In the genomic region with DNA sequence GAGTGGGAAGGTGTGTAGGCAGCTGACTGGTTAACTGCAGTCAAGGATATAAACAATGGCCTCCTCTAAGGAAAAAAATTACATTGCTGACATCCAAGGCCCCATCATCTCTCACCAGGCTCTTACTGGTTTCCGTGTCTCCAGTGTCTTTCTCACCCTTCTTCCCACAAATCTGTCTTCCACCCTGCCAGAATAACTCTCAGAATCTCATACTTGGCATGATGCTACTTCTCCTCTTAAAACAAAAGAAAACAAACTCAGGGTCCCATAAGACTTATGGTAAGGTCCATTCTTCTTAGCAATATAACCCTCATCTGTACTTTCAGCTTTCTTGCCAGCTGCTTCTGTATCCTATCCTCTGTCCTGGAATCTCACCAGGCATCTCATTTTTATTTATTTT, we compare ENCODE assay signal across 23 cellular contexts.
DNase-seq lines count a peak whose midpoint lies in the region; ATAC-seq, FAIRE-seq and TF ChIP-seq lines count a peak whose summit lies in the region.
"Had no signal": no experiment of that assay in that cellular context is flagged by ENCODE, and none has a peak within 500 bp of the region (broad histone marks: within the 10 kb centered on the region; RNA-seq: fewer than 3 reads in every experiment).

No MANE protein-coding gene starts in this region.

- no peak overlapping the region for H3K56ac ChIP-seq in H1 (replicated peaks; ENCODE audit: insufficient read length, low read depth, low read length)

- no peak overlapping the region for H4K8ac ChIP-seq in H1 (ENCODE audit: extremely low read depth, insufficient read depth, low read length)

- no peak overlapping the region for H3K4me3 ChIP-seq in H1 (ENCODE audit: extremely low read depth in 1 of 4, insufficient read depth in 2 of 4, low read depth in 3 of 4, low read length in 4 of 4)
- H3K4me3 ChIP-seq in adrenal gland, result no peak overlapping the region
- H3K4me3 ChIP-seq: A549, Peyer's patch, transverse colon had no signal

- no peak overlapping the region for H2BK15ac ChIP-seq in H1 (ENCODE audit: low read length)

- no peak overlapping the region for H4K91ac ChIP-seq in H1 (replicated peaks; ENCODE audit: insufficient read length, low read length)

- TF ChIP-seq EP300 in H1 (IDR thresholded peaks at IDR 0.05; ENCODE audit: borderline replicate concordance in 1 of 2, low read depth in 2 of 2, low read length in 2 of 2), result no peak

- TF ChIP-seq POLR2A in H1 (IDR thresholded peaks at IDR 0.05; ENCODE audit: control extremely low read depth in 1 of 2, low read depth in 2 of 2, low read length in 2 of 2) (no peak), adrenal gland (IDR thresholded peaks at IDR 0.05) (no peak)

- no peaks in the 10 kb centered on the region for H3K36me3 ChIP-seq in H1 (ENCODE audit: control insufficient read depth in 2 of 4, insufficient read depth in 4 of 4, low read length in 3 of 4)
- H3K36me3 ChIP-seq in adrenal gland (replicated peaks in 1 of 2), result no peaks in the 10 kb centered on the region
- H3K36me3 ChIP-seq: Peyer's patch, transverse colon had no signal

- H2BK20ac ChIP-seq in H1 (ENCODE audit: low read length), result no peak overlapping the region

- no peak overlapping the region for H2BK12ac ChIP-seq in H1 (ENCODE audit: low read depth, low read length)

- no peak for DNase-seq in activated CD4-positive, alpha-beta memory T cell treated with anti-CD3 and anti-CD28 coated beads for 36 hours
- DNase-seq in activated CD4-positive, alpha-beta memory T cell treated with anti-CD3 and anti-CD28 coated beads, Interleukin-2, amount 10 ng/mL, durations not matched to agents 7 days and 5 days, result no peak
- no peak for DNase-seq in CD4-positive, alpha-beta T cell
- DNase-seq in H1 (ENCODE audit: low read depth in 1 of 2, low spot score in 2 of 2) (no peak), osteocyte (ENCODE audit: extremely low spot score, unreplicated experiment) (no peak), adrenal gland (no peak), KBM-7 (no peak), NCI-H2171 (lab: John Stamatoyannopoulos, UW) (no peak)
- DNase-seq: activated naive CD8-positive, alpha-beta T cell treated with anti-CD3 and anti-CD28 coated beads, Interleukin-2, amount 10 ng/mL, durations not matched to agents 7 days and 5 days; AML-193; central memory CD4-positive, alpha-beta T cell; dermis blood vessel endothelial cell; mesendoderm; NCI-H1092 treated with DMSO at 0.1 percent for 48 hours; NCI-H187 treated with DMSO at 0.1 percent for 48 hours; NCI-H526; occipital lobe; Peyer's patch; SIG-M5; transverse colon had no signal

- no peak overlapping the region for H2AFZ ChIP-seq in H1 (ENCODE audit: low read length)

- TF ChIP-seq CTCF in CD4-positive, alpha-beta T cell (IDR thresholded peaks at IDR 0.05), result no peak
- TF ChIP-seq CTCF in H1 (IDR thresholded peaks at IDR 0.05; ENCODE audit: control extremely low read depth in 1 of 3, insufficient read depth in 1 of 3, low read depth in 1 of 3, low read length in 3 of 3) (no peak), osteocyte (IDR thresholded peaks at IDR 0.05) (no peak), adrenal gland (IDR thresholded peaks at IDR 0.05) (no peak)

- FAIRE-seq in H1 (lab: Jason Lieb, UNC), result no peak
- FAIRE-seq: A549, H54 had no signal

- no peak overlapping the region for H3K4me3 Mint-ChIP-seq in activated CD4-positive, alpha-beta memory T cell treated with anti-CD3 and anti-CD28 coated beads for 36 hours
- H3K4me3 Mint-ChIP-seq in activated CD4-positive, alpha-beta memory T cell treated with anti-CD3 and anti-CD28 coated beads, Interleukin-2, amount 10 ng/mL, durations not matched to agents 7 days and 5 days, result no peak overlapping the region
- no peak overlapping the region for H3K4me3 Mint-ChIP-seq in CD4-positive, alpha-beta T cell
- no peak overlapping the region for H3K4me3 Mint-ChIP-seq in osteocyte (ENCODE audit: unreplicated experiment)
- H3K4me3 Mint-ChIP-seq: activated naive CD8-positive, alpha-beta T cell treated with anti-CD3 and anti-CD28 coated beads, Interleukin-2, amount 10 ng/mL, durations not matched to agents 7 days and 5 days had no signal

- CTCF ChIA-PET in activated CD4-positive, alpha-beta memory T cell treated with anti-CD3 and anti-CD28 coated beads for 36 hours (lab: Charles Lee), result interaction anchor here (1.5 kb wide), 1 partner anchor 47 kb away, joined by 4 read pairs; no protein-coding TSS in a partner anchor
- CTCF ChIA-PET in activated CD4-positive, alpha-beta memory T cell treated with anti-CD3 and anti-CD28 coated beads, Interleukin-2, amount 10 ng/mL, durations not matched to agents 7 days and 5 days (lab: Charles Lee), result no interaction called here
- CTCF ChIA-PET in CD4-positive, alpha-beta T cell (lab: Charles Lee), result no interaction called here
- CTCF ChIA-PET in H1 (lab: Charles Lee; ENCODE audit: partially characterized antibody), result interaction anchor here (1.2 kb wide), 1 partner anchor 76 kb away, joined by 3 read pairs; no protein-coding TSS in a partner anchor

- no peak for TF ChIP-seq RAD21 in H1 (IDR thresholded peaks at IDR 0.05 in 1 of 2, conservative IDR thresholded peaks at IDR 0.05 in 1 of 2; ENCODE audit: low read depth in 2 of 2, low read length in 2 of 2)

- no peak for ATAC-seq in CD4-positive, alpha-beta T cell (ENCODE audit: poor library complexity)
- ATAC-seq: A549, left lobe of liver had no signal

- H3K79me1 ChIP-seq in H1 (ENCODE audit: low read depth, low read length), result no peaks in the 10 kb centered on the region; the same call in 1 of the 2 replicates

- no peak overlapping the region for H2BK120ac ChIP-seq in H1 (replicated peaks; ENCODE audit: low read depth, low read length)

- no peaks in the 10 kb centered on the region for H3K27me3 ChIP-seq in CD4-positive, alpha-beta T cell (ENCODE audit: control insufficient read depth, insufficient read depth, low read length)
- H3K27me3 ChIP-seq in H1 (replicated peaks in 1 of 4; ENCODE audit: control insufficient read depth in 3 of 4, extremely low read depth in 1 of 4, insufficient read depth in 3 of 4, low read length in 3 of 4) (no peaks in the 10 kb centered on the region), adrenal gland (no peaks in the 10 kb centered on the region)
- H3K27me3 ChIP-seq: Peyer's patch, transverse colon had no signal

- no peak overlapping the region for H3K9ac ChIP-seq in H1 (replicated peaks in 1 of 4; ENCODE audit: extremely low read depth in 1 of 4, low read depth in 3 of 4, low read length in 3 of 4)

- H3K27me3 Mint-ChIP-seq in activated CD4-positive, alpha-beta memory T cell treated with anti-CD3 and anti-CD28 coated beads for 36 hours, result no peaks in the 10 kb centered on the region
- no peaks in the 10 kb centered on the region for H3K27me3 Mint-ChIP-seq in activated CD4-positive, alpha-beta memory T cell treated with anti-CD3 and anti-CD28 coated beads, Interleukin-2, amount 10 ng/mL, durations not matched to agents 7 days and 5 days
- H3K27me3 Mint-ChIP-seq in CD4-positive, alpha-beta T cell, result no peaks in the 10 kb centered on the region
- H3K27me3 Mint-ChIP-seq in osteocyte (ENCODE audit: unreplicated experiment), result no peaks in the 10 kb centered on the region
- H3K27me3 Mint-ChIP-seq: activated naive CD8-positive, alpha-beta T cell treated with anti-CD3 and anti-CD28 coated beads, Interleukin-2, amount 10 ng/mL, durations not matched to agents 7 days and 5 days had no signal

- H2AK5ac ChIP-seq in H1 (ENCODE audit: low read depth, low read length), result no peak overlapping the region

- no peak overlapping the region for H3K4ac ChIP-seq in H1 (replicated peaks; ENCODE audit: insufficient read length, low read depth, low read length)

- WGBS in H1 (ENCODE audit: extremely low coverage in 1 of 2, insufficient coverage in 1 of 2, insufficient read length in 1 of 2, insufficient replicate concordance in 2 of 2, low coverage in 1 of 2, low lambda C conversion rate in 2 of 2, missing lambda C conversion rate in 1 of 2), 2 experiments, result 69% methylated on average over 1 of the region's 1 CpG; no CpG with 5 or more reads in 1 of the 2 experiments
- 55 to 75% (median 69%) methylated on average over 1 of the region's 1 CpG for WGBS in adrenal gland, 4 donors

- peaks cover 25% of the 10 kb centered on the region for H3K36me3 Mint-ChIP-seq in activated CD4-positive, alpha-beta memory T cell treated with anti-CD3 and anti-CD28 coated beads for 36 hours
- H3K36me3 Mint-ChIP-seq in activated CD4-positive, alpha-beta memory T cell treated with anti-CD3 and anti-CD28 coated beads, Interleukin-2, amount 10 ng/mL, durations not matched to agents 7 days and 5 days (ENCODE audit: low read depth), result peaks cover 43% of the 10 kb centered on the region
- peaks cover 40% of the 10 kb centered on the region for H3K36me3 Mint-ChIP-seq in CD4-positive, alpha-beta T cell (ENCODE audit: low read depth)
- H3K36me3 Mint-ChIP-seq in osteocyte (ENCODE audit: unreplicated experiment), result peaks cover 4% of the 10 kb centered on the region

- peak overlapping the region; percentile 48; the same call in 1 of the 2 replicates for H3K18ac ChIP-seq in H1 (ENCODE audit: extremely low read depth, low read length)

- H3K27ac ChIP-seq in CD4-positive, alpha-beta T cell (ENCODE audit: low read depth, low read length), result no peak overlapping the region
- H3K27ac ChIP-seq in H1 (ENCODE audit: low read depth, low read length) (no peak overlapping the region), adrenal gland (no peak overlapping the region)
- H3K27ac ChIP-seq: A549, Peyer's patch, transverse colon had no signal

- H3K23me2 ChIP-seq in H1 (ENCODE audit: low read depth, low read length), result no peaks in the 10 kb centered on the region; the same call in 1 of the 2 replicates

- no peaks in the 10 kb centered on the region for H4K20me1 ChIP-seq in H1 (replicated peaks in 1 of 2; ENCODE audit: control insufficient read depth in 1 of 2, insufficient read depth in 2 of 2, low read length in 2 of 2)

- POLR2A ChIA-PET in activated CD4-positive, alpha-beta memory T cell treated with anti-CD3 and anti-CD28 coated beads for 36 hours (lab: Charles Lee), result no interaction called here
- POLR2A ChIA-PET in activated CD4-positive, alpha-beta memory T cell treated with anti-CD3 and anti-CD28 coated beads, Interleukin-2, amount 10 ng/mL, durations not matched to agents 7 days and 5 days (lab: Charles Lee), result no interaction called here
- POLR2A ChIA-PET in CD4-positive, alpha-beta T cell (lab: Charles Lee), result no interaction called here
- POLR2A ChIA-PET in H1 (lab: Charles Lee; ENCODE audit: partially characterized antibody), result no interaction called here

- H3K14ac ChIP-seq in H1 (ENCODE audit: insufficient read length), result no peak overlapping the region

- peaks cover 86% of the 10 kb centered on the region for H3K4me1 Mint-ChIP-seq in activated CD4-positive, alpha-beta memory T cell treated with anti-CD3 and anti-CD28 coated beads for 36 hours (ENCODE audit: low read depth)
- H3K4me1 Mint-ChIP-seq in activated CD4-positive, alpha-beta memory T cell treated with anti-CD3 and anti-CD28 coated beads, Interleukin-2, amount 10 ng/mL, durations not matched to agents 7 days and 5 days, result peaks cover 78% of the 10 kb centered on the region
- peaks cover 77% of the 10 kb centered on the region for H3K4me1 Mint-ChIP-seq in CD4-positive, alpha-beta T cell (ENCODE audit: low read depth)
- H3K4me1 Mint-ChIP-seq in osteocyte (ENCODE audit: unreplicated experiment), result peaks cover 48% of the 10 kb centered on the region

- intact Hi-C loops in activated CD4-positive, alpha-beta memory T cell treated with anti-CD3 and anti-CD28 coated beads for 36 hours (cut with micrococcal nuclease), result no loop called here
- intact Hi-C loops in CD4-positive, alpha-beta T cell (cut with DNase I, micrococcal nuclease), result no loop called here
- intact Hi-C loops in adrenal gland (cut with DNase I), result no loop called here

- H3K4me2 ChIP-seq in H1 (ENCODE audit: insufficient read depth in 1 of 2, low read depth in 2 of 2, low read length in 2 of 2), result no peak overlapping the region
- H3K4me2 ChIP-seq: A549 had no signal

- in situ Hi-C loops in KBM-7 (cut with MboI; ENCODE audit: low pct_unique_long_range_greater_than_20kb, low sequenced_read_pairs), result no loop called here

- no peaks in the 10 kb centered on the region for H3K79me2 ChIP-seq in H1 (ENCODE audit: control insufficient read depth in 1 of 2, insufficient read depth in 2 of 2, low read length in 2 of 2)

- H2BK5ac ChIP-seq in H1 (ENCODE audit: low read depth, low read length), result no peak overlapping the region

- peak overlapping the region; percentile 35 for H3K27ac Mint-ChIP-seq in activated CD4-positive, alpha-beta memory T cell treated with anti-CD3 and anti-CD28 coated beads for 36 hours
- H3K27ac Mint-ChIP-seq in activated CD4-positive, alpha-beta memory T cell treated with anti-CD3 and anti-CD28 coated beads, Interleukin-2, amount 10 ng/mL, durations not matched to agents 7 days and 5 days, result no peak overlapping the region
- peak overlapping the region; percentile 1 for H3K27ac Mint-ChIP-seq in CD4-positive, alpha-beta T cell
- H3K27ac Mint-ChIP-seq in osteocyte (ENCODE audit: unreplicated experiment), result peak overlapping the region; percentile 56
- H3K27ac Mint-ChIP-seq: activated naive CD8-positive, alpha-beta T cell treated with anti-CD3 and anti-CD28 coated beads, Interleukin-2, amount 10 ng/mL, durations not matched to agents 7 days and 5 days had no signal

- no peaks in the 10 kb centered on the region for H3K9me3 ChIP-seq in CD4-positive, alpha-beta T cell (ENCODE audit: control insufficient read depth, low read length)
- no peaks in the 10 kb centered on the region for H3K9me3 ChIP-seq in H1 (ENCODE audit: insufficient read depth in 2 of 2, low read depth in 1 of 2, low read length in 1 of 2)
- H3K9me3 ChIP-seq in adrenal gland (replicated peaks in 1 of 3), result no peaks in the 10 kb centered on the region
- H3K9me3 ChIP-seq: A549, Peyer's patch, transverse colon had no signal

- H3K23ac ChIP-seq in H1 (ENCODE audit: insufficient read length), result no peak overlapping the region

- no peak overlapping the region for H4K5ac ChIP-seq in H1 (ENCODE audit: insufficient read length, low read depth, low read length)

- H3K4me1 ChIP-seq in H1 (replicated peaks in 1 of 4; ENCODE audit: control insufficient read depth in 3 of 4, insufficient read depth in 4 of 4, low read length in 3 of 4) (no peaks in the 10 kb centered on the region), adrenal gland (replicated peaks in 1 of 2) (peaks cover 35 to 62% of the 10 kb centered on the region in 2 donors)
- H3K4me1 ChIP-seq: A549 had no signal

- no peaks in the 10 kb centered on the region for H3K9me3 Mint-ChIP-seq in activated CD4-positive, alpha-beta memory T cell treated with anti-CD3 and anti-CD28 coated beads for 36 hours
- H3K9me3 Mint-ChIP-seq in activated CD4-positive, alpha-beta memory T cell treated with anti-CD3 and anti-CD28 coated beads, Interleukin-2, amount 10 ng/mL, durations not matched to agents 7 days and 5 days, result no peaks in the 10 kb centered on the region
- H3K9me3 Mint-ChIP-seq in CD4-positive, alpha-beta T cell, result no peaks in the 10 kb centered on the region
- no peaks in the 10 kb centered on the region for H3K9me3 Mint-ChIP-seq in osteocyte (ENCODE audit: unreplicated experiment)
- H3K9me3 Mint-ChIP-seq: activated naive CD8-positive, alpha-beta T cell treated with anti-CD3 and anti-CD28 coated beads, Interleukin-2, amount 10 ng/mL, durations not matched to agents 7 days and 5 days had no signal

Comparison
In these comparisons a context has a peak if more than half of its experiments do, and no peak if none do; other contexts are left out.
1. CTCF ChIA-PET loops: an anchor here in activated CD4-positive, alpha-beta memory T cell treated with anti-CD3 and anti-CD28 coated beads for 36 hours (1.5 kb wide) and H1 (1.2 kb wide); none called in activated CD4-positive, alpha-beta memory T cell treated with anti-CD3 and anti-CD28 coated beads, Interleukin-2, amount 10 ng/mL, durations not matched to agents 7 days and 5 days and CD4-positive, alpha-beta T cell.